In the genomic region with DNA sequence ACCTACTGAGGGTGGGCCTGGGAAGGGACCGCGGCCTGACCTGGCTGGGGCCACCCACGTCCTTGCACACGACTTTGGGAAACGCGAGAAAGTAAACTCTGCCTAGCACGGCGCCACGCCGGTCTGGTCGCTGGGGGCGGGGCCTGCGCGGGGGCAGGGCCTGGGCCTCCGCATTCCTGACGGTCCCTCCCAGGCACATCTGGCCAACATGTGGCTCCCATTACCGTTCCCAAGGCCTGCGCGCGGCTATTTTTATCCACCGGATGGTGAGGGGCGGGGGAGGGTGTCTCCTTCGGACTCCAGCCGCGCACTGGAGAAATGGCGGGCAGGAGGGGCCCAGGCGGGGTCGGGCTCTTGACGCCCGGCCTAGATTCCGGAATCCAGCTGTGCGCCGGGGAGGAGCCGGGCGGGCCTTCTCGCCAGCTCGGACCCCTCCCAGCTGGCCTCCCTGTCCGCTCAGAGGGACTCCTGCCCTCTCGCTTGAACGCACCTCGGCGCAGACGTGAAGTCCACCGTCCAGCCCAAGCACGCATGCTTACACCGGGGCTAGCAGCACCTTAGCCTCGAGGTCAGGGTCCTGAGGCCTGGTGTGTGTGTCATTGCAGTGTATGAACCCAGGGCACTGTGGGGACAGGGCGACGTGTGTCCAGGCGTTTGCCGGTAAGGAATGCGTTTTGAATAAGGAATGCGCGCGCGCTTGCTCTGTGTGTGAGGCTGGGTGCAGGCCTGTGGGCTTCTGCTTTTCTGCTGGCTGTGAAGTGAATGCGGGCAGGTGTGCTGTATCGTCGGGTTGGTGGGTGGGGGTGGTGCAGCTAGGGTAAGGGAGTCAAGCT, we compare ENCODE assay signal across 8 cellular contexts. TPM values are rescaled to one million over a fixed set of nuclear protein-coding genes. Genes with fewer than 3 reads are reported as not detected.
DNase-seq lines count a peak whose midpoint lies in the region; ATAC-seq and TF ChIP-seq lines count a peak whose summit lies in the region.

No MANE protein-coding gene starts in this region.

- H3K27me3 ChIP-seq in BJ (ENCODE audit: control insufficient read depth, insufficient read depth, low read length) (no peaks in the 10 kb centered on the region), body of pancreas (no peaks in the 10 kb centered on the region)

- TF ChIP-seq CTCF in BJ (IDR thresholded peaks at IDR 0.05; ENCODE audit: insufficient read depth, low read depth, low read length) (no peak), body of pancreas (IDR thresholded peaks at IDR 0.05) (no peak)

- H3K4me1 ChIP-seq in body of pancreas = peaks cover 23% of the 10 kb centered on the region

- H3K36me3 Mint-ChIP-seq in IgD-negative memory B cell = no peaks in the 10 kb centered on the region
- peaks cover 0 to 4% of the 10 kb centered on the region in 2 donors for H3K36me3 Mint-ChIP-seq in stimulated activated naive B cell treated with anti-CD40 and anti-IgM and Interleukin-4, amounts not matched to agents 10 μg/mL and 1 μg/mL and 100 μg/mL, for 72 hours

- H3K27me3 Mint-ChIP-seq in IgD-negative memory B cell = peaks cover 7% of the 10 kb centered on the region
- peaks cover 8 to 12% of the 10 kb centered on the region in 2 donors for H3K27me3 Mint-ChIP-seq in stimulated activated naive B cell treated with anti-CD40 and anti-IgM and Interleukin-4, amounts not matched to agents 10 μg/mL and 1 μg/mL and 100 μg/mL, for 72 hours

- H3K9me3 ChIP-seq in body of pancreas = no peaks in the 10 kb centered on the region

- intact Hi-C loops in body of pancreas (cut with DNase I) = no loop called here

- H3K36me3 ChIP-seq in BJ (ENCODE audit: control insufficient read depth, insufficient read depth, low read length) = peaks cover 15% of the 10 kb centered on the region
- no peaks in the 10 kb centered on the region for H3K36me3 ChIP-seq in body of pancreas (replicated peaks in 1 of 2; ENCODE audit: insufficient read depth in 1 of 2, low read depth in 2 of 2)

- POLR2A ChIA-PET in BJ (lab: Charles Lee) = interaction anchor here (0.5 kb wide), 1 partner anchor 51 kb away, joined by 3 read pairs; no protein-coding TSS in a partner anchor

- CTCF ChIA-PET in BJ (lab: Yijun Ruan, JAX) = interaction anchor here (0.8 to 5.5 kb wide), 6 partner anchors 14 to 171 kb away, joined by 3 to 25 read pairs (median 5); a partner anchor contains a TSS

- WGBS in body of pancreas, 2 donors = 42 to 88% methylated on average over 18 to 53 of the region's 59 CpGs

- H3K27ac Mint-ChIP-seq in IgD-negative memory B cell = no peak overlapping the region
- no peak overlapping the region for H3K27ac Mint-ChIP-seq in stimulated activated naive B cell treated with anti-CD40 and anti-IgM and Interleukin-4, amounts not matched to agents 10 μg/mL and 1 μg/mL and 100 μg/mL, for 72 hours

- H3K4me3 ChIP-seq in BJ (ENCODE audit: low read depth, low read length) = peak overlapping the region; percentile 81
- no peak overlapping the region for H3K4me3 ChIP-seq in body of pancreas

- no peak for TF ChIP-seq POLR2A in body of pancreas (IDR thresholded peaks at IDR 0.05)

- peak; percentile 86 for DNase-seq in BJ (ENCODE audit: low read depth)
- DNase-seq in body of pancreas = peak; percentile 39 to 56 (median 52)
- DNase-seq in islet precursor cell = peak; percentile 94
- no peak for DNase-seq in stimulated activated naive B cell treated with anti-CD40 and anti-IgM and Interleukin-4, amounts not matched to agents 10 μg/mL and 1 μg/mL and 100 μg/mL, for 72 hours
- no peak for DNase-seq in NCI-H2227 (lab: John Stamatoyannopoulos, UW; ENCODE audit: unreplicated experiment)
- DNase-seq in middle frontal gyrus (ENCODE audit: extremely low spot score, low spot score) = no peak

- ATAC-seq in body of pancreas (peak; percentile 8), GM19455 (IDR thresholded peaks at IDR 0.05; ENCODE audit: unreplicated experiment) (no peak)
- ATAC-seq in stimulated activated naive B cell treated with anti-CD40 and anti-IgM and Interleukin-4, amounts not matched to agents 10 μg/mL and 1 μg/mL and 100 μg/mL, for 72 hours (replicated peaks) = peak; percentile 41 to 45

- no peaks in the 10 kb centered on the region for H3K9me3 Mint-ChIP-seq in IgD-negative memory B cell
- no peaks in the 10 kb centered on the region for H3K9me3 Mint-ChIP-seq in stimulated activated naive B cell treated with anti-CD40 and anti-IgM and Interleukin-4, amounts not matched to agents 10 μg/mL and 1 μg/mL and 100 μg/mL, for 72 hours

- H3K4me3 Mint-ChIP-seq in IgD-negative memory B cell = peak overlapping the region; percentile 82 to 98 (median 85)
- H3K4me3 Mint-ChIP-seq in stimulated activated naive B cell treated with anti-CD40 and anti-IgM and Interleukin-4, amounts not matched to agents 10 μg/mL and 1 μg/mL and 100 μg/mL, for 72 hours = peak overlapping the region; percentile 84 to 88

- peaks cover 11 to 15% (median 12%) of the 10 kb centered on the region in 3 donors for H3K4me1 Mint-ChIP-seq in IgD-negative memory B cell
- peaks cover 21 to 33% of the 10 kb centered on the region in 2 donors for H3K4me1 Mint-ChIP-seq in stimulated activated naive B cell treated with anti-CD40 and anti-IgM and Interleukin-4, amounts not matched to agents 10 μg/mL and 1 μg/mL and 100 μg/mL, for 72 hours

- H3K27ac ChIP-seq in body of pancreas = peak overlapping the region in 1 of 4 donors; percentile 53

RNA-seq across cellular contexts. Expression of a gene that starts 2.1 kb away (rescaled TPM):
- polyA plus RNA-seq in BJ (2011; rRNA removed) (101 and 133 TPM in 2 replicates), IgD-negative memory B cell (not detected)
- 18.2 and 21.1 TPM in 2 replicates for polyA minus RNA-seq in BJ (2011; rRNA and poly(A)+ RNA removed)
- total RNA-seq in body of pancreas = 10 to 100 TPM; 32.2 to 32.3 TPM

RNA-seq across cellular contexts. Expression of a gene that starts 15.2 kb away (rescaled TPM):
- polyA plus RNA-seq in BJ (2011; rRNA removed) (3.2 and 3.3 TPM in 2 replicates), IgD-negative memory B cell (0.46 TPM)
- 2.3 and 4.5 TPM in 2 replicates for polyA minus RNA-seq in BJ (2011; rRNA and poly(A)+ RNA removed)
- under 1 TPM; 0.33 to 0.52 TPM for total RNA-seq in body of pancreas

Comparison
In these comparisons a context has a peak if more than half of its experiments do, and no peak if none do; other contexts are left out.
1. DNase-seq: peak in BJ (single experiment), body of pancreas (4 of 4) and islet precursor cell (single experiment); none in stimulated activated naive B cell treated with anti-CD40 and anti-IgM and Interleukin-4, amounts not matched to agents 10 μg/mL and 1 μg/mL and 100 μg/mL, for 72 hours (single experiment), NCI-H2227 (single experiment) and middle frontal gyrus (single experiment).
2. RNA of a gene that starts 2.1 kb away (polyA plus RNA-seq): 101 to 133 TPM in BJ; not detected in IgD-negative memory B cell (single experiment); every median in the first group is over 10 times any median in the second.